24 cellular contexts compared by ENCODE assay signal in the genomic region with DNA sequence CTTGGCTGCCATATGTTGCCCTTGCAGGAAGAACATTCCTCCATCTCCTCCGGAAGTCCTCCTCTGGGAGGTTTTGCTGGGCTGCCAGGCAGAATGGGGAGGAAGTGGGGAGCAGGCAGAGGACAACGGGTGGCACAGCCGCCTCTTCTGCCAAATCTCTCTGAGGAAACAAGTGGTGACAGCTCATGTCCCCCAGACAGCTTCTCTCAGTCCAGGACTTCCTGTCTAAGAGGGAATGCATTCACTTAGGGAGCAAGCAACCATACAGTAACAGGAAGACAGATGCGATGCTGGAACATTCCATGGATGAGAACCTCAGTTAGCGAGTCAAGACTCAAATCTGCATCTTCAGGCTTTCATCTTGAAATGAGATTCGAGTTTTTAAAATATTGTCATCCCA.
DNase-seq lines count a peak whose midpoint lies in the region; ATAC-seq and TF ChIP-seq lines count a peak whose summit lies in the region.
"Had no signal": no experiment of that assay in that cellular context is flagged by ENCODE, and none has a peak within 500 bp of the region (broad histone marks: within the 10 kb centered on the region; RNA-seq: fewer than 3 reads in every experiment).

No MANE protein-coding gene starts in this region.

- H3K4ac ChIP-seq in mesenchymal stem cell (ENCODE audit: low read depth in 1 of 2, low read length in 2 of 2) = peak overlapping the region in 1 of 2 experiments; percentile 78

- H3K9me3 ChIP-seq in DND-41 (ENCODE audit: insufficient read depth, low read length, severe bottlenecking) = peaks cover 3% of the 10 kb centered on the region
- H3K9me3 ChIP-seq in esophagus muscularis mucosa = no peaks in the 10 kb centered on the region
- H3K9me3 ChIP-seq in mesenchymal stem cell (ENCODE audit: control insufficient read depth, low read length) = no peaks in the 10 kb centered on the region
- H3K9me3 ChIP-seq: A549, adrenal gland, transverse colon had no signal

- H2AK5ac ChIP-seq in mesenchymal stem cell (ENCODE audit: low read length, severe bottlenecking) = no peak overlapping the region

- no peak for ATAC-seq in DND-41 (ENCODE audit: insufficient read depth, low read depth)
- no peak for ATAC-seq in GM21576 (IDR thresholded peaks at IDR 0.05; ENCODE audit: unreplicated experiment)
- ATAC-seq: A549 had no signal

- H3K79me2 ChIP-seq in DND-41 (ENCODE audit: insufficient read depth, low read length) = no peaks in the 10 kb centered on the region

- H4K8ac ChIP-seq in mesenchymal stem cell (ENCODE audit: low read length) = peak overlapping the region; percentile 93

- TF ChIP-seq CTCF in DND-41 (IDR thresholded peaks at IDR 0.05; ENCODE audit: borderline replicate concordance, extremely low read depth, low read length, poor library complexity, severe bottlenecking) (no peak), esophagus muscularis mucosa (IDR thresholded peaks at IDR 0.05) (no peak)

- H3K27ac ChIP-seq in DND-41 (ENCODE audit: low read length) (peak overlapping the region; percentile 6; the same call in 1 of the 2 replicates), esophagus muscularis mucosa (replicated peaks in 1 of 4) (peak overlapping the region in 3 of 4 donors; percentile 11 to 33 (median 11)), mesenchymal stem cell (ENCODE audit: low read length, poor library complexity, severe bottlenecking) (no peak overlapping the region)
- H3K27ac ChIP-seq: A549, BLaER1, cardiac muscle cell, HL-60 had no signal

- no peaks in the 10 kb centered on the region for H3K27me3 ChIP-seq in DND-41 (ENCODE audit: insufficient read depth, low read length, poor library complexity)
- no peaks in the 10 kb centered on the region for H3K27me3 ChIP-seq in esophagus muscularis mucosa
- H3K27me3 ChIP-seq in mesenchymal stem cell (ENCODE audit: control insufficient read depth in 1 of 2, insufficient read depth in 1 of 2, low read length in 2 of 2) = no peaks in the 10 kb centered on the region
- H3K27me3 ChIP-seq: adrenal gland, BLaER1, cardiac muscle cell, MG63, transverse colon had no signal

- H2AFZ ChIP-seq in DND-41 (ENCODE audit: low read depth, low read length) (no peak overlapping the region), mesenchymal stem cell (ENCODE audit: low read depth, low read length) (no peak overlapping the region)

- WGBS in esophagus muscularis mucosa = 62% methylated on average over 6 of the region's 6 CpGs
- 86% methylated on average over 5 of the region's 6 CpGs for WGBS in mesenchymal stem cell

- no peak overlapping the region for H3K4me3 ChIP-seq in DND-41 (ENCODE audit: low read depth in 1 of 2, low read length in 2 of 2)
- H3K4me3 ChIP-seq in esophagus muscularis mucosa = no peak overlapping the region
- no peak overlapping the region for H3K4me3 ChIP-seq in mesenchymal stem cell (ENCODE audit: insufficient read depth in 1 of 2, low read depth in 1 of 2, low read length in 2 of 2)
- H3K4me3 ChIP-seq: A549, adrenal gland, BLaER1, cardiac muscle cell, MG63, transverse colon had no signal

- no peak for TF ChIP-seq POLR2A in esophagus muscularis mucosa (IDR thresholded peaks at IDR 0.05; ENCODE audit: low read depth)

- no peaks in the 10 kb centered on the region for H3K79me1 ChIP-seq in mesenchymal stem cell (replicated peaks; ENCODE audit: low read length, poor library complexity, severe bottlenecking)

- TF ChIP-seq EP300 in esophagus muscularis mucosa (IDR thresholded peaks at IDR 0.05) = no peak

- H3K18ac ChIP-seq in mesenchymal stem cell (ENCODE audit: low read depth in 1 of 2, low read length in 2 of 2) = peak overlapping the region in 1 of 2 experiments; percentile 93

- H2BK5ac ChIP-seq in mesenchymal stem cell (ENCODE audit: low read depth, low read length, poor library complexity, severe bottlenecking) = no peak overlapping the region

- H4K91ac ChIP-seq in mesenchymal stem cell (ENCODE audit: low read length) = peak overlapping the region; percentile 92

- H3K9ac ChIP-seq in DND-41 (ENCODE audit: low read depth, low read length) (no peak overlapping the region), mesenchymal stem cell (ENCODE audit: low read length) (peak overlapping the region; percentile 63)
- H3K9ac ChIP-seq: BLaER1 had no signal

- DNase-seq in DND-41 (no peak), M059J (ENCODE audit: low read depth) (peak; percentile 36), esophagus muscularis mucosa (ENCODE audit: extremely low spot score) (no peak), mesenchymal stem cell (no peak), NCI-H2196 treated with DMSO at 0.1 percent for 48 hours (lab: John Stamatoyannopoulos, UW; ENCODE audit: unreplicated experiment) (no peak), SHP77 (lab: John Stamatoyannopoulos, UW) (no peak)
- DNase-seq in stimulated activated naive CD4-positive, alpha-beta T cell (lab: John Stamatoyannopoulos, UW) = no peak
- DNase-seq: activated B cell treated with CpG ODN at 0.5 μM for 24 hours; activated CD4-positive, alpha-beta T cell treated with anti-CD3 and anti-CD28 coated beads, Interleukin-2, amount 50 U/mL, for 48 hours; activated gamma-delta T cell; adrenal gland; Caco-2; DMS79 treated with DMSO at 0.1 percent for 48 hours; NCI-H1417 treated with DMSO at 0.1 percent for 48 hours; NCI-H510A treated with DMSO at 0.1 percent for 48 hours; stimulated activated CD4-positive, alpha-beta T cell treated with anti-CD3 and anti-CD28 coated beads, Interleukin-4, amount 100 ng/mL, for 4 hours; T1000; transverse colon had no signal

- no peak overlapping the region for H3K14ac ChIP-seq in mesenchymal stem cell (ENCODE audit: low read length in 2 of 2)

- H3K36me3 ChIP-seq in DND-41 (ENCODE audit: insufficient read depth, low read length) = no peaks in the 10 kb centered on the region
- H3K36me3 ChIP-seq in esophagus muscularis mucosa = no peaks in the 10 kb centered on the region
- no peaks in the 10 kb centered on the region for H3K36me3 ChIP-seq in mesenchymal stem cell (ENCODE audit: control insufficient read depth in 1 of 2, insufficient read depth in 2 of 2, low read depth in 1 of 2, low read length in 2 of 2)
- H3K36me3 ChIP-seq: adrenal gland, BLaER1, cardiac muscle cell, MG63, transverse colon had no signal

- H4K20me1 ChIP-seq in DND-41 (ENCODE audit: insufficient read depth, low read length) = no peaks in the 10 kb centered on the region
- H4K20me1 ChIP-seq: BLaER1 had no signal

- H3K4me2 ChIP-seq in DND-41 (ENCODE audit: insufficient read depth, low read length) (no peak overlapping the region), mesenchymal stem cell (ENCODE audit: low read length, poor library complexity, severe bottlenecking) (no peak overlapping the region)
- H3K4me2 ChIP-seq: A549, BLaER1 had no signal

- no peak overlapping the region for H3K23ac ChIP-seq in mesenchymal stem cell (ENCODE audit: low read length in 2 of 2)

- H2BK120ac ChIP-seq in mesenchymal stem cell (ENCODE audit: low read depth, low read length) = peak overlapping the region; percentile 93

- H3K4me1 ChIP-seq in DND-41 (ENCODE audit: insufficient read depth, low read length) (peaks cover 22% of the 10 kb centered on the region), esophagus muscularis mucosa (peaks cover 0 to 3% (median 1%) of the 10 kb centered on the region in 4 donors), mesenchymal stem cell (ENCODE audit: control insufficient read depth, insufficient read depth, low read depth, low read length) (peaks cover 5% of the 10 kb centered on the region)
- H3K4me1 ChIP-seq: A549, adrenal gland, Caco-2, transverse colon had no signal

- intact Hi-C loops in esophagus muscularis mucosa (cut with DNase I) = no loop called here

- peak overlapping the region; percentile 60 for H2BK15ac ChIP-seq in mesenchymal stem cell (ENCODE audit: low read depth, poor library complexity, severe bottlenecking)

- H2BK12ac ChIP-seq in mesenchymal stem cell (ENCODE audit: low read length in 2 of 2) = peak overlapping the region; percentile 37 to 90
